ENCODE assay signal across 14 cellular contexts in genomic region chr11:94750319-94751215, GRCh38. TPM values are rescaled to one million over a fixed set of nuclear protein-coding genes. Genes with fewer than 3 reads are reported as not detected.
A peak's percentile ranks its signal among the peaks of the same experiment; 100 is the strongest.
DNase-seq lines count a peak whose midpoint lies in the region; ATAC-seq and TF ChIP-seq lines count a peak whose summit lies in the region.
"Had no signal": no experiment of that assay in that cellular context is flagged by ENCODE, and none has a peak within 500 bp of the region (broad histone marks: within the 10 kb centered on the region; RNA-seq: fewer than 3 reads in every experiment).

No MANE protein-coding gene starts in this region.

- H3K4me3 Mint-ChIP-seq in HFFc6 = peak overlapping the region; percentile 67
- H3K4me3 Mint-ChIP-seq: activated CD4-positive, alpha-beta T cell treated with anti-CD3 and anti-CD28 coated beads for 36 hours; activated naive CD8-positive, alpha-beta T cell treated with anti-CD3 and anti-CD28 coated beads, Interleukin-2, amount 10 ng/mL, durations not matched to agents 7 days and 5 days had no signal

- H3K27ac Mint-ChIP-seq in HFFc6 = peak overlapping the region; percentile 83
- H3K27ac Mint-ChIP-seq: activated CD4-positive, alpha-beta T cell treated with anti-CD3 and anti-CD28 coated beads for 36 hours; activated naive CD8-positive, alpha-beta T cell treated with anti-CD3 and anti-CD28 coated beads, Interleukin-2, amount 10 ng/mL, durations not matched to agents 7 days and 5 days had no signal

- peak overlapping the region; percentile 66 for H3K9ac ChIP-seq in mammary epithelial cell (ENCODE audit: insufficient read depth, low read length)

- peak overlapping the region; percentile 2 for H3K4me2 ChIP-seq in mammary epithelial cell (ENCODE audit: insufficient read depth, low read depth, low read length)

- no TSS peak for BruUV-seq in mammary epithelial cell (replicated peaks; lab: Mats Ljungman, UMichigan)

- no peak overlapping the region for H2AFZ ChIP-seq in mammary epithelial cell (ENCODE audit: low read depth, low read length)

- dilution Hi-C loops in mammary epithelial cell (cut with HindIII; ENCODE audit: low sequenced_read_pairs) = no loop called here

- H3K27ac ChIP-seq in mammary epithelial cell (ENCODE audit: insufficient read depth, low read depth, low read length) (peak overlapping the region; percentile 99), right atrium auricular region (peak overlapping the region; percentile 38 to 57)
- H3K27ac ChIP-seq: ovary had no signal

- H3K27me3 ChIP-seq in mammary epithelial cell (ENCODE audit: insufficient read depth, low read length) = no peaks in the 10 kb centered on the region
- no peaks in the 10 kb centered on the region for H3K27me3 ChIP-seq in right atrium auricular region
- H3K27me3 ChIP-seq: ovary had no signal

- CTCF ChIA-PET in mammary epithelial cell (lab: Charles Lee; ENCODE audit: low non-redundant PET) = no interaction called here

- peaks cover 72% of the 10 kb centered on the region for H3K79me2 ChIP-seq in mammary epithelial cell (ENCODE audit: insufficient read depth, low read length)

- no peaks in the 10 kb centered on the region for H3K9me3 Mint-ChIP-seq in HFFc6
- H3K9me3 Mint-ChIP-seq: activated naive CD8-positive, alpha-beta T cell treated with anti-CD3 and anti-CD28 coated beads, Interleukin-2, amount 10 ng/mL, durations not matched to agents 7 days and 5 days had no signal

- DNase-seq in HFFc6 = no peak
- DNase-seq in mammary epithelial cell = no peak
- no peak for DNase-seq in right atrium auricular region (ENCODE audit: low spot score)
- DNase-seq in sciatic nerve (ENCODE audit: low spot score) = no peak
- DNase-seq in EL = no peak
- DNase-seq in activated gamma-delta T cell treated with Interleukin-2 at 50 U/mL for 16 hours = no peak
- DNase-seq in activated naive CD4-positive, alpha-beta T cell treated with Interleukin-2 at 50 U/mL for 16 hours = no peak
- DNase-seq: activated CD4-positive, alpha-beta T cell treated with anti-CD3 and anti-CD28 coated beads for 36 hours; activated naive CD8-positive, alpha-beta T cell treated with anti-CD3 and anti-CD28 coated beads, Interleukin-2, amount 10 ng/mL, durations not matched to agents 7 days and 5 days; AML-193; NCI-H1105; ovary; transverse colon had no signal

- H3K4me3 ChIP-seq in mammary epithelial cell (replicated peaks in 1 of 3; ENCODE audit: insufficient read depth in 1 of 3, low read depth in 2 of 3, low read length in 3 of 3) = no peak overlapping the region
- no peak overlapping the region for H3K4me3 ChIP-seq in right atrium auricular region
- H3K4me3 ChIP-seq: ovary, transverse colon had no signal

- no peaks in the 10 kb centered on the region; the same call in 1 of the 2 replicates for H3K36me3 Mint-ChIP-seq in HFFc6 (ENCODE audit: low read depth)
- H3K36me3 Mint-ChIP-seq: activated naive CD8-positive, alpha-beta T cell treated with anti-CD3 and anti-CD28 coated beads, Interleukin-2, amount 10 ng/mL, durations not matched to agents 7 days and 5 days had no signal

- H3K4me1 Mint-ChIP-seq in HFFc6 (ENCODE audit: low read depth) = peaks cover 87% of the 10 kb centered on the region
- H3K4me1 Mint-ChIP-seq: activated CD4-positive, alpha-beta T cell treated with anti-CD3 and anti-CD28 coated beads for 36 hours had no signal

- H3K27me3 Mint-ChIP-seq in HFFc6 (ENCODE audit: insufficient read depth) = no peaks in the 10 kb centered on the region

- WGBS in mammary epithelial cell (ENCODE audit: low coverage, missing lambda C conversion rate) = 82% methylated on average over 9 of the region's 10 CpGs

- H3K9me3 ChIP-seq in mammary epithelial cell (replicated peaks; ENCODE audit: insufficient read depth, low read length) = no peaks in the 10 kb centered on the region
- H3K9me3 ChIP-seq in right atrium auricular region = no peaks in the 10 kb centered on the region
- H3K9me3 ChIP-seq: ovary, transverse colon had no signal

- H4K20me1 ChIP-seq in mammary epithelial cell (ENCODE audit: insufficient read depth, low read length) = no peaks in the 10 kb centered on the region

- H3K4me1 ChIP-seq in mammary epithelial cell (ENCODE audit: insufficient read depth, low read length) (peaks cover 95% of the 10 kb centered on the region), right atrium auricular region (peaks cover 0 to 8% of the 10 kb centered on the region in 2 donors)

- peak; percentile 31 for ATAC-seq in sciatic nerve
- ATAC-seq in GM18519 (IDR thresholded peaks at IDR 0.05; ENCODE audit: low FRiP score, unreplicated experiment) = no peak
- ATAC-seq: activated CD4-positive, alpha-beta T cell treated with anti-CD3 and anti-CD28 coated beads for 36 hours had no signal

- in situ Hi-C loops in mammary epithelial cell (cut with MboI; ENCODE audit: low sequenced_read_pairs in 2 of 2) = no loop called here

- no peaks in the 10 kb centered on the region for H3K36me3 ChIP-seq in mammary epithelial cell (ENCODE audit: insufficient read depth, low read length)
- H3K36me3 ChIP-seq in right atrium auricular region = no peaks in the 10 kb centered on the region
- H3K36me3 ChIP-seq: ovary, transverse colon had no signal

- intact Hi-C loops in mammary epithelial cell (cut with micrococcal nuclease) = no loop called here
- intact Hi-C loops in sciatic nerve (cut with DNase I) = no loop called here

- no peak for TF ChIP-seq CTCF in HFFc6 (IDR thresholded peaks at IDR 0.05)
- no peak for TF ChIP-seq CTCF in mammary epithelial cell (conservative IDR thresholded peaks at IDR 0.05 in 1 of 2, IDR thresholded peaks at IDR 0.05 in 1 of 2; ENCODE audit: extremely low read depth in 1 of 2, insufficient read depth in 1 of 2, low read depth in 1 of 2, low read length in 2 of 2)
- no peak for TF ChIP-seq CTCF in right atrium auricular region (IDR thresholded peaks at IDR 0.05)

RNA-seq across cellular contexts. Expression of gene AMOTL1, which starts 17.6 kb away (rescaled TPM):
- total RNA-seq in HFFc6 (2021; fragmentation: NEBNext Ultra II Directional; extraction: Animal tissue kit (Norgen Biotek cat#: 25700)) = 10 to 100 TPM; 43.1 to 65.9 (median 48.4) TPM
- 100 to 1,000 TPM; 181 to 201 TPM for total RNA-seq in mammary epithelial cell
- 87.4 TPM for polyA plus RNA-seq in mammary epithelial cell
- 304 TPM for polyA minus RNA-seq in mammary epithelial cell
- 10 to 100 TPM; 56.7 to 59.5 TPM for total RNA-seq in right atrium auricular region
- total RNA-seq in sciatic nerve = 75.6 TPM
